ENCODE assay signal across 28 cellular contexts in the genomic region with DNA sequence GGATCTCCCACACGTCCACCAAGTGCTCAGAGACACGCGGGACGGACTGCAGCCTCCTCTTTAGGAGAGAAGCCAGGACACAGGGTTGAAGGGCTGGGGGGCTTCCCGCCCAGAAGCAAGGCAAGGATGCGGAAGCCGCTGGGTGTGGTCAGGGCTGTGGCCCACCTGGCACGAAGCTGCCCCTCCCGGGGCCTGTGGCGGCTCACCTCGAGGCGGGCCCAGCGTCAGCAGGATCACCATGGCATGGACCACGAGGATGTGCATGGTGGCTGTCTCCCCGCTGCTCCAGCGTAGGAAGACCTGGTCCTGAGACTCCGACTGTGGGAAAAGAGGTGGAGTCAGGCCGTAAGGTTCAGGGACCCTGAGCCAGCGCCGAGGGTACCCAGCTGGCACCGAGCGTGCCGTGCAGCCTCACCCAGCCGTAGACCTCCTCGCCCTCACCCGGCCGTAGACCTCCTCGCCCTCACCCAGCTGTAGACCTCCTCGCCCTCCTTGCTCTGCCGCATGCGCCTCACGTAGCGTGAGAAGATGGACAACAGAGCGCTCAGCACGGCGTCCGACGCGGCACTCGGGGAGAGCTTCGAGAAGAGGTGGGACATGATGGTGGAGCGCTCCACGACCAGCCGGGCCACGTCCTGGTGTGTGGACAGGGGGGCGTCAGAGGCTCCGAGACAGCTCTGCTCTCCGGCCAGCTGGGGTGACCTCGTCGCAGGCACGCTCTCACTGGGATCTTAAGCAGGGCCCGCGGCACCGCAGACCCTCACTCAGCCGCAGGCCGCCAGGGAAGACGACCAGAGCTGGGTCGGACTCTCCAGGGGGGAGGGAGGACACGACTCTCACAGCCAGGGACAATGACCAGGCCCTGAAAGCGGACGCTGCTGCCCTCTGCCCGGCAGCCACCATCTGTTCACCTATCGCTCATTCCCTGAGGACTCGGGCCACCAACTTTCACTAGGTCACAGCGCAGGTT. TPM values are rescaled to one million over a fixed set of nuclear protein-coding genes. Genes with fewer than 3 reads are reported as not detected.
A peak's percentile ranks its signal among the peaks of the same experiment; 100 is the strongest.
DNase-seq lines count a peak whose midpoint lies in the region; ATAC-seq, FAIRE-seq and TF ChIP-seq lines count a peak whose summit lies in the region.
"Had no signal": no experiment of that assay in that cellular context is flagged by ENCODE, and none has a peak within 500 bp of the region (broad histone marks: within the 10 kb centered on the region; RNA-seq: fewer than 3 reads in every experiment).

No MANE protein-coding gene starts in this region.

- H2AFZ ChIP-seq in K562 (ENCODE audit: low read depth, low read length) (no peak overlapping the region), neuronal stem cell (ENCODE audit: low read length) (no peak overlapping the region)

- no peak overlapping the region for H4K8ac ChIP-seq in neuronal stem cell (ENCODE audit: low read depth, low read length)

- no peak for DNase-seq in A549 (ENCODE audit: low read depth in 1 of 2, low spot score in 1 of 2)
- no peak for DNase-seq in K562 (ENCODE audit: extremely low read depth in 1 of 4, low spot score in 3 of 4)
- no peak for DNase-seq in glutamatergic neuron
- DNase-seq in neuronal stem cell (ENCODE audit: low spot score), result no peak
- DNase-seq in stimulated activated naive B cell treated with anti-CD40 and anti-IgM and Interleukin-4, amounts not matched to agents 10 μg/mL and 1 μg/mL and 100 μg/mL, for 72 hours, result no peak
- no peak for DNase-seq in posterior vena cava (ENCODE audit: low spot score)
- DNase-seq in tibial nerve (ENCODE audit: low spot score in 2 of 2), result no peak
- DNase-seq: ACHN; BE2C; C1 segment of cervical spinal cord; CD4-positive, alpha-beta memory T cell; CD4-positive, CD25-positive, alpha-beta regulatory T cell; CD8-positive, alpha-beta memory T cell; COR-L47; DMS 273 treated with DMSO at 0.1 percent for 48 hours; DMS153; DMS53; DMS79; DND-41; EL; GDM1 had no signal

- H3K18ac ChIP-seq in neuronal stem cell (ENCODE audit: low read length), result no peak overlapping the region

- H3K27me3 ChIP-seq in K562 (ENCODE audit: control insufficient read depth in 2 of 2, insufficient read depth in 2 of 2, low read length in 2 of 2) (no peaks in the 10 kb centered on the region), neuronal stem cell (ENCODE audit: control insufficient read depth in 3 of 3, insufficient read depth in 3 of 3, low read depth in 1 of 3, low read length in 3 of 3) (no peaks in the 10 kb centered on the region), tibial nerve (no peaks in the 10 kb centered on the region)
- H3K27me3 ChIP-seq: BE2C, BLaER1 had no signal

- H3K23ac ChIP-seq in neuronal stem cell (ENCODE audit: low read depth, low read length, poor library complexity), result peak overlapping the region; percentile 31

- H2AK5ac ChIP-seq in neuronal stem cell (ENCODE audit: low read depth, low read length), result no peak overlapping the region

- H4K20me1 ChIP-seq in K562 (replicated peaks; ENCODE audit: control insufficient read depth, insufficient read depth, low read length), result no peaks in the 10 kb centered on the region

- peak overlapping the region; percentile 68 for H3K27ac Mint-ChIP-seq in glutamatergic neuron (ENCODE audit: unreplicated experiment)
- H3K27ac Mint-ChIP-seq in stimulated activated naive B cell treated with anti-CD40 and anti-IgM and Interleukin-4, amounts not matched to agents 10 μg/mL and 1 μg/mL and 100 μg/mL, for 72 hours, result no peak overlapping the region
- H3K27ac Mint-ChIP-seq: CD14-positive monocyte; CD4-positive, CD25-positive, alpha-beta regulatory T cell; CD8-positive, alpha-beta memory T cell had no signal

- peaks cover 7% of the 10 kb centered on the region for H3K79me1 ChIP-seq in neuronal stem cell (ENCODE audit: low read depth, low read length)

- BruUV-seq in K562 (replicated peaks; lab: Mats Ljungman, UMichigan), result no TSS peak

- in situ Hi-C loops in K562 (cut with MboI), result no loop called here

- H3K4me2 ChIP-seq in A549, result no peak overlapping the region
- no peak overlapping the region for H3K4me2 ChIP-seq in K562 (ENCODE audit: insufficient read depth, low read length)
- H3K4me2 ChIP-seq in neuronal stem cell (ENCODE audit: insufficient read depth, low read length, poor library complexity, severe bottlenecking), result no peak overlapping the region
- H3K4me2 ChIP-seq: BLaER1 had no signal

- H2BK120ac ChIP-seq in neuronal stem cell (ENCODE audit: low read depth, low read length), result no peak overlapping the region

- TF ChIP-seq POLR2A in A549 (IDR thresholded peaks at IDR 0.05; ENCODE audit: low read length) (no peak), K562 (conservative IDR thresholded peaks at IDR 0.05) (no peak), tibial nerve (IDR thresholded peaks at IDR 0.05) (no peak)

- H3K9ac ChIP-seq in K562 (ENCODE audit: insufficient read depth in 1 of 2, low read depth in 2 of 2, low read length in 2 of 2) (0 out of 4 replicates have a peak overlapping the region, but pooled peaks of 1 of the 2 experiments have one; percentile 2), neuronal stem cell (ENCODE audit: low read depth, low read length, poor library complexity) (peak overlapping the region; percentile 9)
- H3K9ac ChIP-seq: BLaER1 had no signal

- H3K4me1 Mint-ChIP-seq in glutamatergic neuron (ENCODE audit: low read depth, unreplicated experiment), result peaks cover 7% of the 10 kb centered on the region
- H3K4me1 Mint-ChIP-seq in stimulated activated naive B cell treated with anti-CD40 and anti-IgM and Interleukin-4, amounts not matched to agents 10 μg/mL and 1 μg/mL and 100 μg/mL, for 72 hours, result no peaks in the 10 kb centered on the region
- H3K4me1 Mint-ChIP-seq: CD14-positive monocyte; CD8-positive, alpha-beta memory T cell had no signal

- H3K9me3 Mint-ChIP-seq in glutamatergic neuron (ENCODE audit: unreplicated experiment), result no peaks in the 10 kb centered on the region
- H3K9me3 Mint-ChIP-seq in stimulated activated naive B cell treated with anti-CD40 and anti-IgM and Interleukin-4, amounts not matched to agents 10 μg/mL and 1 μg/mL and 100 μg/mL, for 72 hours, result no peaks in the 10 kb centered on the region
- H3K9me3 Mint-ChIP-seq: CD4-positive, alpha-beta memory T cell; CD4-positive, CD25-positive, alpha-beta regulatory T cell; CD8-positive, alpha-beta memory T cell had no signal

- H4K91ac ChIP-seq in neuronal stem cell (ENCODE audit: low read depth, low read length, poor library complexity), result peak overlapping the region; percentile 72

- POLR2A ChIA-PET in A549 (lab: Yijun Ruan, JAX) (no interaction called here), K562 (lab: Yijun Ruan, JAX) (no interaction called here)

- ATAC-seq in A549 (no peak), K562 (no peak), HG02840 (IDR thresholded peaks at IDR 0.05; ENCODE audit: low FRiP score, unreplicated experiment) (no peak)
- ATAC-seq in stimulated activated naive B cell treated with anti-CD40 and anti-IgM and Interleukin-4, amounts not matched to agents 10 μg/mL and 1 μg/mL and 100 μg/mL, for 72 hours (replicated peaks), result no peak
- ATAC-seq: GM12878 had no signal

- TF ChIP-seq EP300 in A549 (IDR thresholded peaks at IDR 0.05) (no peak), K562 (IDR thresholded peaks at IDR 0.05; ENCODE audit: low read length) (no peak), tibial nerve (IDR thresholded peaks at IDR 0.05) (no peak)

- no peak overlapping the region for H2BK15ac ChIP-seq in neuronal stem cell (ENCODE audit: low read length)

- no peak overlapping the region for H2BK5ac ChIP-seq in neuronal stem cell (ENCODE audit: low read length)

- no peak overlapping the region for H3K4me3 Mint-ChIP-seq in glutamatergic neuron (ENCODE audit: unreplicated experiment)
- no peak overlapping the region for H3K4me3 Mint-ChIP-seq in stimulated activated naive B cell treated with anti-CD40 and anti-IgM and Interleukin-4, amounts not matched to agents 10 μg/mL and 1 μg/mL and 100 μg/mL, for 72 hours
- H3K4me3 Mint-ChIP-seq: CD14-positive monocyte; CD4-positive, alpha-beta memory T cell; CD4-positive, CD25-positive, alpha-beta regulatory T cell; CD8-positive, alpha-beta memory T cell had no signal

- no peak overlapping the region for H3K4ac ChIP-seq in neuronal stem cell (ENCODE audit: low read length)

- FAIRE-seq in A549 (lab: Jason Lieb, UNC) (no peak), K562 (lab: Jason Lieb, UNC) (no peak)
- FAIRE-seq: GM12878, GM12892, GM18507 had no signal

- peaks cover 7% of the 10 kb centered on the region for H3K27me3 Mint-ChIP-seq in glutamatergic neuron (ENCODE audit: unreplicated experiment)
- H3K27me3 Mint-ChIP-seq in stimulated activated naive B cell treated with anti-CD40 and anti-IgM and Interleukin-4, amounts not matched to agents 10 μg/mL and 1 μg/mL and 100 μg/mL, for 72 hours, result no peaks in the 10 kb centered on the region
- H3K27me3 Mint-ChIP-seq: CD4-positive, alpha-beta memory T cell; CD4-positive, CD25-positive, alpha-beta regulatory T cell had no signal

- H3K9me1 ChIP-seq in K562 (ENCODE audit: control insufficient read depth, insufficient read depth, low read length), result no peaks in the 10 kb centered on the region

- intact Hi-C loops in K562 (cut with micrococcal nuclease) (no loop called here), posterior vena cava (cut with DNase I) (no loop called here)

- no peak for TF ChIP-seq RAD21 in A549 (conservative IDR thresholded peaks at IDR 0.05 in 1 of 2, IDR thresholded peaks at IDR 0.05 in 1 of 2)
- TF ChIP-seq RAD21 in K562 (CRISPR knock-in tag; conservative IDR thresholded peaks at IDR 0.05 in 1 of 2, IDR thresholded peaks at IDR 0.05 in 1 of 2), result no peak

- H3K9me3 ChIP-seq in A549, result no peaks in the 10 kb centered on the region
- no peaks in the 10 kb centered on the region for H3K9me3 ChIP-seq in K562 (replicated peaks; ENCODE audit: control insufficient read depth, insufficient read depth, low read depth, low read length)
- H3K9me3 ChIP-seq in neuronal stem cell (replicated peaks in 1 of 2; ENCODE audit: control insufficient read depth in 2 of 2, insufficient read depth in 1 of 2, low read depth in 1 of 2, low read length in 2 of 2), result no peaks in the 10 kb centered on the region
- no peaks in the 10 kb centered on the region for H3K9me3 ChIP-seq in tibial nerve
- H3K9me3 ChIP-seq: BE2C, BLaER1 had no signal

- H3K27ac ChIP-seq in A549 (no peak overlapping the region), K562 (ENCODE audit: extremely low read depth, low read depth, low read length) (no peak overlapping the region), neuronal stem cell (replicated peaks; ENCODE audit: low read length) (no peak overlapping the region), tibial nerve (no peak overlapping the region)
- H3K27ac ChIP-seq: 22Rv1, BLaER1 had no signal

- no peak overlapping the region for H2BK12ac ChIP-seq in neuronal stem cell (ENCODE audit: low read length)

- H3K4me1 ChIP-seq in A549 (no peaks in the 10 kb centered on the region), K562 (replicated peaks in 1 of 2; ENCODE audit: control insufficient read depth in 2 of 2, insufficient read depth in 2 of 2, low read length in 2 of 2) (peaks cover 0 to 9% of the 10 kb centered on the region in 2 experiments; a peak in 1 of 5 replicates), neuronal stem cell (ENCODE audit: control insufficient read depth in 2 of 2, insufficient read depth in 1 of 2, low read depth in 1 of 2, low read length in 2 of 2) (no peaks in the 10 kb centered on the region), tibial nerve (no peaks in the 10 kb centered on the region)
- H3K4me1 ChIP-seq: BE2C, BLaER1 had no signal

- TF ChIP-seq CTCF in A549 (IDR thresholded peaks at IDR 0.05) (no peak), K562 (IDR thresholded peaks at IDR 0.05 in 2 of 3, conservative IDR thresholded peaks at IDR 0.05 in 1 of 3; ENCODE audit: insufficient read depth in 2 of 3, low read depth in 1 of 3, low read length in 3 of 3) (no peak), glutamatergic neuron (IDR thresholded peaks at IDR 0.05; ENCODE audit: partially characterized antibody, unreplicated experiment) (no peak), tibial nerve (IDR thresholded peaks at IDR 0.05) (no peak)

- 95% methylated on average over 60 of the region's 65 CpGs for WGBS in A549 (ENCODE audit: missing lambda C conversion rate)
- WGBS in K562 (ENCODE audit: insufficient coverage, low coverage, missing lambda C conversion rate), result 96% methylated on average over 49 of the region's 65 CpGs
- no CpG with 5 or more reads among the region's 65 CpGs for WGBS in neuronal stem cell (ENCODE audit: extremely low coverage in 2 of 2, insufficient read length in 2 of 2, insufficient replicate concordance in 1 of 2), 2 donors
- 93 to 95% methylated on average over 59 to 60 of the region's 65 CpGs for WGBS in tibial nerve, 2 donors

- no peaks in the 10 kb centered on the region for H3K79me2 ChIP-seq in K562 (ENCODE audit: control insufficient read depth, insufficient read depth, low read length)

- no peak overlapping the region for H3K14ac ChIP-seq in neuronal stem cell (ENCODE audit: low read length)

- H3K36me3 ChIP-seq in K562 (ENCODE audit: control insufficient read depth, insufficient read depth, low read length) (peaks cover 80% of the 10 kb centered on the region; the same call in 1 of the 3 replicates), neuronal stem cell (replicated peaks in 1 of 2; ENCODE audit: control insufficient read depth in 2 of 2, insufficient read depth in 2 of 2, low read length in 2 of 2) (peaks cover 51 to 93% of the 10 kb centered on the region in 2 donors), tibial nerve (peaks cover 5 to 100% (median 42%) of the 10 kb centered on the region in 3 donors)

- H3K4me3 ChIP-seq in A549 (no peak overlapping the region), K562 (no peak overlapping the region), neuronal stem cell (ENCODE audit: low read length in 2 of 2) (no peak overlapping the region), tibial nerve (no peak overlapping the region)
- H3K4me3 ChIP-seq: BLaER1, GM12878 had no signal

- CTCF ChIA-PET in A549 (lab: Yijun Ruan, JAX), result interaction anchor here (1.4 to 10.3 kb wide), 2 partner anchors 10 to 14 kb away, joined by 3 to 103 read pairs; no protein-coding TSS in a partner anchor
- CTCF ChIA-PET in K562 (lab: Yijun Ruan, JAX; ENCODE audit: low intra/inter-chr PET ratio), result no interaction called here

- H3K36me3 Mint-ChIP-seq in glutamatergic neuron (ENCODE audit: unreplicated experiment), result no peaks in the 10 kb centered on the region
- peaks cover 29 to 38% of the 10 kb centered on the region in 2 donors for H3K36me3 Mint-ChIP-seq in stimulated activated naive B cell treated with anti-CD40 and anti-IgM and Interleukin-4, amounts not matched to agents 10 μg/mL and 1 μg/mL and 100 μg/mL, for 72 hours

RNA-seq across cellular contexts. Expression of a gene that starts 20.4 kb away (rescaled TPM):
- polyA plus RNA-seq in A549 (2011; rRNA removed) (14.6 and 18.4 TPM in 2 replicates), A549 (2017; fragmentation: RNase III; extraction: RNeasy Plus Mini Kit Qiagen cat#74134 plus additional on column Dnase treatment) (48.0 to 48.7 TPM (median 48.1 TPM) in 3 replicates), K562 (2011; rRNA removed) (12.0 and 28.0 TPM in 2 replicates), K562 (2014; fragmentation: Illumina TruSeq; extraction: Trizol) (18.5 and 66.3 TPM in 2 replicates), K562 (2014; fragmentation: Nextera tagmentation; extraction: Ambion mirVana) (1 to 10 TPM in 1 of 2 experiments, under 1 TPM in 1; 0.34 to 1.7 TPM), K562 (2014; rRNA removed) (46.7 and 55.1 TPM in 2 replicates)
- polyA plus RNA-seq in A549 (2012; cell fraction: cytosol; rRNA removed), result 50.9 and 73.0 TPM in 2 replicates
- 263 and 419 TPM in 2 replicates for polyA plus RNA-seq in A549 (2012; cell fraction: nucleus; rRNA removed)
- polyA minus RNA-seq in A549 (2011; rRNA and poly(A)+ RNA removed), result 28.4 and 51.5 TPM in 2 replicates
- 67.2 and 276 TPM in 2 replicates for total RNA-seq in K562 (2011; cell fraction: chromatin; rRNA removed; ENCODE audit: low replicate concordance)
- 199 and 200 TPM in 2 replicates for total RNA-seq in K562 (2011; cell fraction: nucleolus; rRNA removed)
- 92.5 and 92.7 TPM in 2 replicates for total RNA-seq in K562 (2011; cell fraction: nucleoplasm; rRNA removed)
- total RNA-seq in K562 (2014; rRNA removed) (34.9 and 39.7 TPM in 2 replicates), K562 (2014; rRNA removed; fragmentation: Illumina TruSeq; extraction: Trizol) (4.1 and 6.8 TPM in 2 replicates), K562 (2015; rRNA removed; fragmentation: Illumina TruSeq; extraction: Trizol) (19.2 and 20.1 TPM in 2 replicates), K562 (2021) (105 and 119 TPM in 2 replicates), glutamatergic neuron (ENCODE audit: unreplicated experiment) (108 TPM), posterior vena cava (10 to 100 TPM; 50.3 to 55.1 TPM), tibial nerve (10 to 100 TPM; 45.7 to 81.6 (median 52.3) TPM)
- polyA plus RNA-seq in K562 (2011; cell fraction: cytosol; rRNA removed), result 17.5 and 46.7 TPM in 2 replicates
- polyA plus RNA-seq in K562 (2011; cell fraction: nucleus; rRNA removed), result 146 and 297 TPM in 2 replicates
- polyA plus RNA-seq in K562 (2012), result 62.7 and 64.6 TPM in 2 replicates
- 9.8 and 11.1 TPM in 2 replicates for polyA minus RNA-seq in K562 (2011; rRNA and poly(A)+ RNA removed)
- polyA minus RNA-seq in K562 (2011; cell fraction: cytosol; rRNA and poly(A)+ RNA removed), result 38.7 and 69.3 TPM in 2 replicates
- polyA minus RNA-seq in K562 (2011; cell fraction: nucleus; rRNA and poly(A)+ RNA removed), result 52.6 and 57.9 TPM in 2 replicates
- 25.3 TPM for polyA plus RNA-seq in neuronal stem cell (2013, experiment 1 of 2)
- 24.4 TPM for polyA plus RNA-seq in neuronal stem cell (2013, experiment 2 of 2)

RNA-seq across cellular contexts. Expression of a gene that starts 24.6 kb away (rescaled TPM):
- polyA plus RNA-seq in A549 (2011; rRNA removed), result 6.1 and 7.8 TPM in 2 replicates
- polyA plus RNA-seq in A549 (2012; cell fraction: cytosol; rRNA removed), result 19.2 and 24.5 TPM in 2 replicates
- 120 and 162 TPM in 2 replicates for polyA plus RNA-seq in A549 (2012; cell fraction: nucleus; rRNA removed)
- 18.0 to 20.6 TPM (median 19.1 TPM) in 3 replicates for polyA plus RNA-seq in A549 (2017; fragmentation: RNase III; extraction: RNeasy Plus Mini Kit Qiagen cat#74134 plus additional on column Dnase treatment)
- 15.3 and 16.2 TPM in 2 replicates for polyA minus RNA-seq in A549 (2011; rRNA and poly(A)+ RNA removed)
- 266 and 844 TPM in 2 replicates for total RNA-seq in K562 (2011; cell fraction: chromatin; rRNA removed; ENCODE audit: low replicate concordance)
- 502 and 577 TPM in 2 replicates for total RNA-seq in K562 (2011; cell fraction: nucleolus; rRNA removed)
- total RNA-seq in K562 (2011; cell fraction: nucleoplasm; rRNA removed), result 359 and 406 TPM in 2 replicates
- total RNA-seq in K562 (2014; rRNA removed), result 59.0 and 71.5 TPM in 2 replicates
- total RNA-seq in K562 (2014; rRNA removed; fragmentation: Illumina TruSeq; extraction: Trizol), result 6.9 and 9.5 TPM in 2 replicates
- total RNA-seq in K562 (2015; rRNA removed; fragmentation: Illumina TruSeq; extraction: Trizol), result 26.9 and 32.7 TPM in 2 replicates
- total RNA-seq in K562 (2021), result 102 and 103 TPM in 2 replicates
- polyA plus RNA-seq in K562 (2011; rRNA removed), result 17.0 and 42.5 TPM in 2 replicates
- 14.6 and 28.0 TPM in 2 replicates for polyA plus RNA-seq in K562 (2011; cell fraction: cytosol; rRNA removed)
- 444 and 528 TPM in 2 replicates for polyA plus RNA-seq in K562 (2011; cell fraction: nucleus; rRNA removed)
- polyA plus RNA-seq in K562 (2012), result 61.2 and 74.6 TPM in 2 replicates
- 13.2 and 29.8 TPM in 2 replicates for polyA plus RNA-seq in K562 (2014; fragmentation: Illumina TruSeq; extraction: Trizol)
- polyA plus RNA-seq in K562 (2014; fragmentation: Nextera tagmentation; extraction: Ambion mirVana), result 1 to 10 TPM; 1.8 to 2.2 TPM
- polyA plus RNA-seq in K562 (2014; rRNA removed), result 91.2 and 99.3 TPM in 2 replicates
- 53.2 and 57.7 TPM in 2 replicates for polyA minus RNA-seq in K562 (2011; rRNA and poly(A)+ RNA removed)
- polyA minus RNA-seq in K562 (2011; cell fraction: cytosol; rRNA and poly(A)+ RNA removed), result 17.9 and 22.2 TPM in 2 replicates
- 91.7 and 109 TPM in 2 replicates for polyA minus RNA-seq in K562 (2011; cell fraction: nucleus; rRNA and poly(A)+ RNA removed)
- 28.0 TPM for total RNA-seq in glutamatergic neuron (ENCODE audit: unreplicated experiment)
- 9.4 TPM for polyA plus RNA-seq in neuronal stem cell (2013, experiment 1 of 2)
- polyA plus RNA-seq in neuronal stem cell (2013, experiment 2 of 2), result 10.1 TPM
- 10 to 100 TPM; 33.3 to 38.5 TPM for total RNA-seq in posterior vena cava
- 100 to 1,000 TPM in 2 of 4 donors, 10 to 100 TPM in 2; 67.6 to 153 (median 104) TPM for total RNA-seq in tibial nerve

RNA-seq across cellular contexts. Expression of a gene that starts 46.7 kb away (rescaled TPM):
- polyA plus RNA-seq in A549 (2011; rRNA removed), result 61.0 and 67.9 TPM in 2 replicates
- polyA plus RNA-seq in A549 (2012; cell fraction: cytosol; rRNA removed), result 47.0 and 67.0 TPM in 2 replicates
- polyA plus RNA-seq in A549 (2012; cell fraction: nucleus; rRNA removed), result 433 and 488 TPM in 2 replicates
- polyA plus RNA-seq in A549 (2017; fragmentation: RNase III; extraction: RNeasy Plus Mini Kit Qiagen cat#74134 plus additional on column Dnase treatment), result 93.1 to 106 TPM (median 101 TPM) in 3 replicates
- 25.5 and 36.5 TPM in 2 replicates for polyA minus RNA-seq in A549 (2011; rRNA and poly(A)+ RNA removed)
- 8.5 and 20.5 TPM in 2 replicates for total RNA-seq in K562 (2011; cell fraction: chromatin; rRNA removed; ENCODE audit: low replicate concordance)
- 11.2 and 12.1 TPM in 2 replicates for total RNA-seq in K562 (2011; cell fraction: nucleolus; rRNA removed)
- 5.1 and 7.6 TPM in 2 replicates for total RNA-seq in K562 (2011; cell fraction: nucleoplasm; rRNA removed)
- total RNA-seq in K562 (2014; rRNA removed), result 11.7 and 15.6 TPM in 2 replicates
- 1.1 and 1.3 TPM in 2 replicates for total RNA-seq in K562 (2014; rRNA removed; fragmentation: Illumina TruSeq; extraction: Trizol)
- total RNA-seq in K562 (2015; rRNA removed; fragmentation: Illumina TruSeq; extraction: Trizol), result 4.7 and 5.5 TPM in 2 replicates
- 17.6 and 24.4 TPM in 2 replicates for total RNA-seq in K562 (2021)
- polyA plus RNA-seq in K562 (2011; rRNA removed), result 2.1 and 4.9 TPM in 2 replicates
- polyA plus RNA-seq in K562 (2011; cell fraction: cytosol; rRNA removed), result 3.8 and 5.1 TPM in 2 replicates
- 9.8 and 26.1 TPM in 2 replicates for polyA plus RNA-seq in K562 (2011; cell fraction: nucleus; rRNA removed)
- polyA plus RNA-seq in K562 (2012), result 11.2 and 12.1 TPM in 2 replicates
- polyA plus RNA-seq in K562 (2014; fragmentation: Illumina TruSeq; extraction: Trizol), result 3.7 and 6.9 TPM in 2 replicates
- under 1 TPM; 0.04 to 0.07 TPM for polyA plus RNA-seq in K562 (2014; fragmentation: Nextera tagmentation; extraction: Ambion mirVana)
- 12.8 and 13.5 TPM in 2 replicates for polyA plus RNA-seq in K562 (2014; rRNA removed)
- 0.66 and 1.1 TPM in 2 replicates for polyA minus RNA-seq in K562 (2011; rRNA and poly(A)+ RNA removed)
- polyA minus RNA-seq in K562 (2011; cell fraction: cytosol; rRNA and poly(A)+ RNA removed), result 5.5 and 7.7 TPM in 2 replicates
- 3.6 and 3.8 TPM in 2 replicates for polyA minus RNA-seq in K562 (2011; cell fraction: nucleus; rRNA and poly(A)+ RNA removed)
- total RNA-seq in glutamatergic neuron (ENCODE audit: unreplicated experiment), result 10.5 TPM
- 4.4 TPM for polyA plus RNA-seq in neuronal stem cell (2013, experiment 1 of 2)
- polyA plus RNA-seq in neuronal stem cell (2013, experiment 2 of 2), result 4.1 TPM
- total RNA-seq in posterior vena cava, result 100 to 1,000 TPM in 1 of 2 donors, 10 to 100 TPM in 1; 49.4 to 138 TPM
- 100 to 1,000 TPM in 2 of 4 donors, 10 to 100 TPM in 2; 41.3 to 117 (median 74.5) TPM for total RNA-seq in tibial nerve
